ENCODE assay signal across 6 cellular contexts in the genomic region with DNA sequence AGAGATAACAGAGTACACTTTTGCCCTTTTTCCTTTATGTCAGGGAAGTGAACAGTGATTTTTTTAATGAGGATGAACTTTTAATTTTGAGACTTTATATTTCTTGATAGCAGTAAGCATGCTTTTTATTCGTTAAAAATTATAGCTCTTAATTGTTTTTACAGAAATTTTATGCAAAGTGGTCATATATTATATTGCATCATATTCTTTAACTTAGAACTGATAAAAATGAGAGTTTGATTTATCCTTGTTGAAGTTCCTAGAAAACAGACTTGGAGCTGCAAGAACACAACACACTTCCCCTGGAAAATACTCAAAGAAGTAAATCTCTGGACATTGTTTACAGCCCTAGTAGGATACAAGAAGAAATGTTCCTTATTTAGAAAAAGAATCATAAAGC.
"Had no signal": no experiment of that assay in that cellular context is flagged by ENCODE, and none has a peak within 500 bp of the region (broad histone marks: within the 10 kb centered on the region; RNA-seq: fewer than 3 reads in every experiment).

No MANE protein-coding gene starts in this region.

- ATAC-seq: HepG2 had no signal

- FAIRE-seq: HepG2, HTR-8/SVneo had no signal

- H3K4me2 ChIP-seq: KMS-11 had no signal

- H3K27ac ChIP-seq: HL-60, KMS-11 had no signal

- DNase-seq: KBM-7, KG1 had no signal

- H3K9ac ChIP-seq: KMS-11 had no signal
